Comparison of ENCODE assay signal across 6 cellular contexts in genomic region chr2:2798337-2798736, GRCh38.
"Had no signal": no experiment of that assay in that cellular context is flagged by ENCODE, and none has a peak within 500 bp of the region (broad histone marks: within the 10 kb centered on the region; RNA-seq: fewer than 3 reads in every experiment).

No MANE protein-coding gene starts in this region.

- H3K4me3 Mint-ChIP-seq: H9 had no signal

- DNase-seq: GM23248, GOT3, H9, HCEC 1CT, IMR-90 had no signal

- ATAC-seq: K562 had no signal

- H3K4me3 ChIP-seq: GM23248, K562 had no signal

- H3K27ac Mint-ChIP-seq: H9 had no signal

- H3K9ac ChIP-seq: GM23248 had no signal

- H3K27ac ChIP-seq: GM23248 had no signal
